Comparison of ENCODE assay signal across 2 cellular contexts in genomic region chr17:4955091-4955490, GRCh38.
TF ChIP-seq lines count a peak whose summit lies in the region.

No MANE protein-coding gene starts in this region.

TF ChIP-seq in A549, 52 proteins besides CTCF, POLR2A, EP300 and RAD21:
- TF ChIP-seq MAFK (IDR thresholded peaks at IDR 0.05; ENCODE audit: partially characterized antibody): no peak
- TF ChIP-seq ZC3H11A (IDR thresholded peaks at IDR 0.05): no peak
- no peak for TF ChIP-seq MYC (IDR thresholded peaks at IDR 0.05; ENCODE audit: borderline replicate concordance, low read length)
- TF ChIP-seq HEYL (CRISPR knock-in tag; IDR thresholded peaks at IDR 0.05): no peak
- TF ChIP-seq PHF8 (IDR thresholded peaks at IDR 0.05; ENCODE audit: borderline replicate concordance, low read depth): no peak
- TF ChIP-seq ESRRA (IDR thresholded peaks at IDR 0.05; ENCODE audit: borderline replicate concordance, low read length): no peak
- no peak for TF ChIP-seq BHLHE40 (IDR thresholded peaks at IDR 0.05; ENCODE audit: low read depth, low read length)
- TF ChIP-seq RNF2 (IDR thresholded peaks at IDR 0.05; ENCODE audit: borderline replicate concordance, low read depth): no peak
- no peak for TF ChIP-seq MAZ (IDR thresholded peaks at IDR 0.05; ENCODE audit: borderline replicate concordance, low read depth, low read length)
- TF ChIP-seq FOSB (CRISPR knock-in tag; IDR thresholded peaks at IDR 0.05): no peak
- TF ChIP-seq SREBF2 (IDR thresholded peaks at IDR 0.05): no peak
- TF ChIP-seq ZFP36 (IDR thresholded peaks at IDR 0.05; ENCODE audit: borderline replicate concordance, partially characterized antibody): no peak
- TF ChIP-seq NFE2L2 (conservative IDR thresholded peaks at IDR 0.05; ENCODE audit: low read length): no peak
- TF ChIP-seq TFCP2L1 (CRISPR knock-in tag; IDR thresholded peaks at IDR 0.05): no peak
- TF ChIP-seq MAX (IDR thresholded peaks at IDR 0.05): no peak
- TF ChIP-seq EHMT2 (IDR thresholded peaks at IDR 0.05; ENCODE audit: low read depth): no peak
- no peak for TF ChIP-seq CHD2 (IDR thresholded peaks at IDR 0.05; ENCODE audit: low read length, partially characterized antibody)
- TF ChIP-seq KDM5A (IDR thresholded peaks at IDR 0.05): no peak
- TF ChIP-seq, protein P1, sequence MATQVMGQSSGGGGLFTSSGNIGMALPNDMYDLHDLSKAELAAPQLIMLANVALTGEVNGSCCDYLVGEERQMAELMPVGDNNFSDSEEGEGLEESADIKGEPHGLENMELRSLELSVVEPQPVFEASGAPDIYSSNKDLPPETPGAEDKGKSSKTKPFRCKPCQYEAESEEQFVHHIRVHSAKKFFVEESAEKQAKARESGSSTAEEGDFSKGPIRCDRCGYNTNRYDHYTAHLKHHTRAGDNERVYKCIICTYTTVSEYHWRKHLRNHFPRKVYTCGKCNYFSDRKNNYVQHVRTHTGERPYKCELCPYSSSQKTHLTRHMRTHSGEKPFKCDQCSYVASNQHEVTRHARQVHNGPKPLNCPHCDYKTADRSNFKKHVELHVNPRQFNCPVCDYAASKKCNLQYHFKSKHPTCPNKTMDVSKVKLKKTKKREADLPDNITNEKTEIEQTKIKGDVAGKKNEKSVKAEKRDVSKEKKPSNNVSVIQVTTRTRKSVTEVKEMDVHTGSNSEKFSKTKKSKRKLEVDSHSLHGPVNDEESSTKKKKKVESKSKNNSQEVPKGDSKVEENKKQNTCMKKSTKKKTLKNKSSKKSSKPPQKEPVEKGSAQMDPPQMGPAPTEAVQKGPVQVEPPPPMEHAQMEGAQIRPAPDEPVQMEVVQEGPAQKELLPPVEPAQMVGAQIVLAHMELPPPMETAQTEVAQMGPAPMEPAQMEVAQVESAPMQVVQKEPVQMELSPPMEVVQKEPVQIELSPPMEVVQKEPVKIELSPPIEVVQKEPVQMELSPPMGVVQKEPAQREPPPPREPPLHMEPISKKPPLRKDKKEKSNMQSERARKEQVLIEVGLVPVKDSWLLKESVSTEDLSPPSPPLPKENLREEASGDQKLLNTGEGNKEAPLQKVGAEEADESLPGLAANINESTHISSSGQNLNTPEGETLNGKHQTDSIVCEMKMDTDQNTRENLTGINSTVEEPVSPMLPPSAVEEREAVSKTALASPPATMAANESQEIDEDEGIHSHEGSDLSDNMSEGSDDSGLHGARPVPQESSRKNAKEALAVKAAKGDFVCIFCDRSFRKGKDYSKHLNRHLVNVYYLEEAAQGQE (IDR thresholded peaks at IDR 0.05): no peak
- TF ChIP-seq, protein P2, sequence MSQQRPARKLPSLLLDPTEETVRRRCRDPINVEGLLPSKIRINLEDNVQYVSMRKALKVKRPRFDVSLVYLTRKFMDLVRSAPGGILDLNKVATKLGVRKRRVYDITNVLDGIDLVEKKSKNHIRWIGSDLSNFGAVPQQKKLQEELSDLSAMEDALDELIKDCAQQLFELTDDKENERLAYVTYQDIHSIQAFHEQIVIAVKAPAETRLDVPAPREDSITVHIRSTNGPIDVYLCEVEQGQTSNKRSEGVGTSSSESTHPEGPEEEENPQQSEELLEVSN (IDR thresholded peaks at IDR 0.05; ENCODE audit: borderline replicate concordance, low read depth): no peak

TF ChIP-seq in IMR-90, 13 proteins besides CTCF, POLR2A, EP300 and RAD21:
- TF ChIP-seq RFX5 (IDR thresholded peaks at IDR 0.05; ENCODE audit: low read depth, low read length) (no peak), RCOR1 (IDR thresholded peaks at IDR 0.05; ENCODE audit: insufficient replicate concordance, low read length) (no peak), MAZ (IDR thresholded peaks at IDR 0.05; ENCODE audit: borderline replicate concordance, low read depth, low read length) (no peak), BHLHE40 (IDR thresholded peaks at IDR 0.05; ENCODE audit: low read depth, low read length) (no peak), USF2 (IDR thresholded peaks at IDR 0.05; ENCODE audit: low read depth, low read length) (no peak), MXI1 (IDR thresholded peaks at IDR 0.05; ENCODE audit: borderline replicate concordance, low read depth, low read length) (no peak), CHD1 (IDR thresholded peaks at IDR 0.05; ENCODE audit: low read depth, low read length) (no peak), CEBPB (IDR thresholded peaks at IDR 0.05; ENCODE audit: low read depth, low read length) (no peak), MAFK (IDR thresholded peaks at IDR 0.05; ENCODE audit: low read depth, low read length) (no peak)
